ENCODE assay signal across 19 cellular contexts in genomic region chr2:201137505-201138400, GRCh38. TPM values are rescaled to one million over a fixed set of nuclear protein-coding genes. Genes with fewer than 3 reads are reported as not detected.
DNase-seq lines count a peak whose midpoint lies in the region; ATAC-seq and TF ChIP-seq lines count a peak whose summit lies in the region.
"Had no signal": no experiment of that assay in that cellular context is flagged by ENCODE, and none has a peak within 500 bp of the region (broad histone marks: within the 10 kb centered on the region; RNA-seq: fewer than 3 reads in every experiment).

No MANE protein-coding gene starts in this region.

- H3K27ac ChIP-seq in upper lobe of left lung, result peak overlapping the region; percentile 65 to 100 (median 85)
- H3K27ac ChIP-seq: KMS-11 had no signal

- no peaks in the 10 kb centered on the region for H3K27me3 ChIP-seq in upper lobe of left lung

- 97 to 99% methylated on average over 21 to 28 of the region's 28 CpGs for WGBS in upper lobe of left lung, 2 donors

- peak overlapping the region; percentile 75 to 84 for H3K27ac Mint-ChIP-seq in activated naive CD4-positive, alpha-beta T cell treated with anti-CD3 and anti-CD28 coated beads, Interleukin-2, amount 50 U/mL, for 72 hours
- H3K27ac Mint-ChIP-seq: brain, mesothelial cell of epicardium had no signal

- peak in 1 of 2 donors; percentile 9 for ATAC-seq in activated naive CD4-positive, alpha-beta T cell treated with anti-CD3 and anti-CD28 coated beads, Interleukin-2, amount 50 U/mL, for 72 hours
- ATAC-seq in Right ventricle myocardium superior (ENCODE audit: poor library complexity) (peak; percentile 21), mucosa of descending colon (peak; percentile 30), upper lobe of left lung (ENCODE audit: low FRiP score in 2 of 2) (peak in 1 of 2 donors; percentile 64), GM19452 (IDR thresholded peaks at IDR 0.05; ENCODE audit: unreplicated experiment) (no peak), HG02840 (IDR thresholded peaks at IDR 0.05; ENCODE audit: low FRiP score, unreplicated experiment) (no peak)

- peaks cover 49 to 58% of the 10 kb centered on the region in 2 donors for H3K36me3 Mint-ChIP-seq in activated naive CD4-positive, alpha-beta T cell treated with anti-CD3 and anti-CD28 coated beads, Interleukin-2, amount 50 U/mL, for 72 hours

- H3K9me3 ChIP-seq in mucosa of descending colon, result no peaks in the 10 kb centered on the region
- H3K9me3 ChIP-seq in upper lobe of left lung, result no peaks in the 10 kb centered on the region

- no peak for TF ChIP-seq POLR2A in upper lobe of left lung (IDR thresholded peaks at IDR 0.05)

- H3K4me3 ChIP-seq in mucosa of descending colon, result no peak overlapping the region
- H3K4me3 ChIP-seq in upper lobe of left lung, result no peak overlapping the region
- H3K4me3 ChIP-seq: coronary artery had no signal

- TF ChIP-seq CTCF in mucosa of descending colon (IDR thresholded peaks at IDR 0.05) (no peak), upper lobe of left lung (IDR thresholded peaks at IDR 0.05) (no peak)

- H3K9me3 Mint-ChIP-seq in activated naive CD4-positive, alpha-beta T cell treated with anti-CD3 and anti-CD28 coated beads, Interleukin-2, amount 50 U/mL, for 72 hours, result no peaks in the 10 kb centered on the region
- H3K9me3 Mint-ChIP-seq: CD4-positive, alpha-beta memory T cell; mesothelial cell of epicardium had no signal

- H3K36me3 ChIP-seq in mucosa of descending colon (ENCODE audit: low read depth) (peaks cover 18% of the 10 kb centered on the region), upper lobe of left lung (peaks cover 34 to 97% (median 85%) of the 10 kb centered on the region in 4 donors)

- intact Hi-C loops in Right ventricle myocardium superior (cut with DNase I) (no loop called here), mucosa of descending colon (cut with DNase I, micrococcal nuclease) (no loop called here)

- no peak for DNase-seq in activated naive CD4-positive, alpha-beta T cell treated with anti-CD3 and anti-CD28 coated beads, Interleukin-2, amount 50 U/mL, for 72 hours (ENCODE audit: low spot score in 2 of 2)
- DNase-seq in activated naive CD4-positive, alpha-beta T cell treated with Interleukin-2 at 50 U/mL for 16 hours, result no peak
- no peak for DNase-seq in Right ventricle myocardium superior
- DNase-seq in mucosa of descending colon, result no peak
- peak in 1 of 2 donors; percentile 45 for DNase-seq in upper lobe of left lung
- DNase-seq in SKM-1 treated with dmso at 0.1 percent for 144 hours (lab: John Stamatoyannopoulos, UW; ENCODE audit: unreplicated experiment), result no peak
- DNase-seq: activated CD4-positive, alpha-beta T cell treated with anti-CD3 and anti-CD28 coated beads for 4 hours; activated T-cell treated with anti-CD3 and anti-CD28 coated beads, Interleukin-2, amount 50 U/mL, for 1 hour; CD4-positive, alpha-beta memory T cell; hypothalamus; NCI-H1930; NCI-H446; NK-92 treated with Interleukin-12 subunit alpha and Interleukin-12 subunit beta, amount 100 ng/mL, for 24 hours had no signal

- H3K4me1 ChIP-seq in mucosa of descending colon (ENCODE audit: low read depth) (no peaks in the 10 kb centered on the region), upper lobe of left lung (peaks cover 51 to 75% (median 70%) of the 10 kb centered on the region in 4 donors)

- TF ChIP-seq EP300 in upper lobe of left lung (IDR thresholded peaks at IDR 0.05), result no peak

RNA-seq across cellular contexts. Expression of gene CFLAR, which starts 21.8 kb away (rescaled TPM):
- total RNA-seq in activated naive CD4-positive, alpha-beta T cell treated with anti-CD3 and anti-CD28 coated beads, Interleukin-2, amount 50 U/mL, for 72 hours, result 100 to 1,000 TPM; 275 to 321 TPM
- total RNA-seq in Right ventricle myocardium superior (251 TPM), mucosa of descending colon (100 to 1,000 TPM; 161 to 171 (median 166) TPM), upper lobe of left lung (1,000 to 10,000 TPM in 1 of 6 donors, 100 to 1,000 TPM in 5; 263 to 1,189 (median 435) TPM)

RNA-seq across cellular contexts. Expression of gene CASP10, which starts 45.2 kb away (rescaled TPM):
- total RNA-seq in activated naive CD4-positive, alpha-beta T cell treated with anti-CD3 and anti-CD28 coated beads, Interleukin-2, amount 50 U/mL, for 72 hours, result 10 to 100 TPM; 23.5 to 25.1 TPM
- total RNA-seq in Right ventricle myocardium superior (5.4 TPM), mucosa of descending colon (10 to 100 TPM; 38.6 to 66.1 (median 58.5) TPM), upper lobe of left lung (10 to 100 TPM; 21.1 to 67.1 (median 29.9) TPM)

Comparison
In these comparisons a context has a peak if more than half of its experiments do, and no peak if none do; other contexts are left out.
1. ATAC-seq: peak in Right ventricle myocardium superior (single experiment) and mucosa of descending colon (single experiment); none in GM19452 (single experiment) and HG02840 (single experiment).